ENCODE assay signal across 8 cellular contexts in the genomic region with DNA sequence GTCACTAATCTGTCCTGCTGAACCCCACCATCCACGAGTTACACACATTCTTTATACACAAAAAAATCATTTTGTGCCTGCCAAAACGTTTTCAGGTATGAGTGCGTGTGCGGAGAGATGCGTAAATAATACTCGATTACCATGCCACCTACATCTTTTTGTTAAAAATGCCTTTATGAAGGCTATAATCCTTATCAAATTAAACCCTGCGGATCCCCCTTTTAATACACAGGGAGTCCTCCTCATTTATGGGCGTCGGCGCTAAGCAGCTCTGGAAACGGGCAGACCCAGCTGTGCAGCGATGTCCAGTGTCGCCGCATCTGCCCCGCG.
DNase-seq lines count a peak whose midpoint lies in the region; ATAC-seq lines count a peak whose summit lies in the region.

No MANE protein-coding gene starts in this region.

- peak overlapping the region; percentile 35 for H3K27ac Mint-ChIP-seq in activated T-cell treated with anti-CD3 and anti-CD28 coated beads, Interleukin-2, amount 50 U/mL, for 72 hours

- H3K23ac ChIP-seq in mesendoderm (ENCODE audit: low read length), result no peak overlapping the region

- no peak for ATAC-seq in activated T-cell treated with anti-CD3 and anti-CD28 coated beads, Interleukin-2, amount 50 U/mL, for 72 hours (replicated peaks in 1 of 2)
- no peak for ATAC-seq in GM21447 (IDR thresholded peaks at IDR 0.05; ENCODE audit: unreplicated experiment)

- H3K4me1 ChIP-seq in adipocyte (ENCODE audit: control insufficient read depth, insufficient read depth, low read length) (peaks cover 25% of the 10 kb centered on the region), mesendoderm (ENCODE audit: control insufficient read depth, low read depth, low read length) (peaks cover 2% of the 10 kb centered on the region)

- no peaks in the 10 kb centered on the region for H3K9me3 ChIP-seq in adipocyte (ENCODE audit: control insufficient read depth, low read length)

- H3K56ac ChIP-seq in mesendoderm (ENCODE audit: low read length), result no peak overlapping the region

- H3K79me2 ChIP-seq in mesendoderm (ENCODE audit: control insufficient read depth, insufficient read depth, low read length), result no peaks in the 10 kb centered on the region

- no peak overlapping the region for H4K5ac ChIP-seq in mesendoderm (ENCODE audit: low read length)

- peak overlapping the region; percentile 82 for H3K4me2 ChIP-seq in mesendoderm (ENCODE audit: low read length)

- H3K4me3 Mint-ChIP-seq in activated T-cell treated with anti-CD3 and anti-CD28 coated beads, Interleukin-2, amount 50 U/mL, for 72 hours, result peak overlapping the region; percentile 91 to 92

- peak overlapping the region; percentile 11 for H3K9ac ChIP-seq in adipocyte (ENCODE audit: low read length)
- no peak overlapping the region for H3K9ac ChIP-seq in mesendoderm (ENCODE audit: low read length)

- no peak for DNase-seq in activated T-cell treated with anti-CD3 and anti-CD28 coated beads, Interleukin-2, amount 50 U/mL, for 72 hours
- DNase-seq in activated T-cell treated with anti-CD3 and anti-CD28 coated beads for 4 hours (no peak), adipocyte (ENCODE audit: low read depth) (no peak), mesendoderm (no peak), substantia nigra (lab: John Stamatoyannopoulos, UW) (peak in 3 of 49 donors; percentile 24 to 45 (median 36)), UCSD-AML1 (lab: John Stamatoyannopoulos, UW; ENCODE audit: unreplicated experiment) (no peak), NCI-H146 treated with DMSO at 0.1 percent for 48 hours (lab: John Stamatoyannopoulos, UW; ENCODE audit: unreplicated experiment) (no peak)

- H3K27me3 Mint-ChIP-seq in activated T-cell treated with anti-CD3 and anti-CD28 coated beads, Interleukin-2, amount 50 U/mL, for 72 hours (ENCODE audit: low read depth), result peaks cover 66% of the 10 kb centered on the region

- no CpG with 5 or more reads among the region's 16 CpGs for WGBS in mesendoderm (ENCODE audit: extremely low coverage, insufficient coverage, low lambda C conversion rate)

- H2AK5ac ChIP-seq in mesendoderm (ENCODE audit: low read length), result no peak overlapping the region

- no peaks in the 10 kb centered on the region for H3K79me1 ChIP-seq in mesendoderm (ENCODE audit: low read length)

- no peak overlapping the region for H2BK5ac ChIP-seq in mesendoderm (ENCODE audit: low read length)

- peaks cover 1 to 2% of the 10 kb centered on the region in 2 donors for H3K36me3 Mint-ChIP-seq in activated T-cell treated with anti-CD3 and anti-CD28 coated beads, Interleukin-2, amount 50 U/mL, for 72 hours (ENCODE audit: insufficient read depth in 2 of 2)

- peaks cover 28% of the 10 kb centered on the region for H3K4me1 Mint-ChIP-seq in activated T-cell treated with anti-CD3 and anti-CD28 coated beads, Interleukin-2, amount 50 U/mL, for 72 hours (ENCODE audit: low read depth)

- H3K36me3 ChIP-seq in adipocyte (ENCODE audit: control insufficient read depth, insufficient read depth, low read length, severe bottlenecking), result no peaks in the 10 kb centered on the region
- no peaks in the 10 kb centered on the region for H3K36me3 ChIP-seq in mesendoderm (ENCODE audit: control insufficient read depth, insufficient read depth, low read length)

- no peak overlapping the region for H3K27ac ChIP-seq in mesendoderm (ENCODE audit: low read depth, low read length)
- H3K27ac ChIP-seq in substantia nigra (ENCODE audit: low read depth, low read length, poor library complexity, severe bottlenecking), result peak overlapping the region; percentile 14

- no peak overlapping the region for H3K4ac ChIP-seq in mesendoderm (ENCODE audit: low read depth, low read length)

- H3K9me3 Mint-ChIP-seq in activated T-cell treated with anti-CD3 and anti-CD28 coated beads, Interleukin-2, amount 50 U/mL, for 72 hours, result no peaks in the 10 kb centered on the region

- H3K27me3 ChIP-seq in adipocyte (replicated peaks; ENCODE audit: control insufficient read depth, insufficient read depth, low read length), result peaks cover 24% of the 10 kb centered on the region
- H3K27me3 ChIP-seq in mesendoderm (ENCODE audit: insufficient read depth, low read length, poor library complexity), result peaks cover 39% of the 10 kb centered on the region

- no peak overlapping the region for H2BK15ac ChIP-seq in mesendoderm (replicated peaks; ENCODE audit: low read depth)

- peak overlapping the region; percentile 74 for H3K4me3 ChIP-seq in adipocyte (ENCODE audit: low read length)
- H3K4me3 ChIP-seq in mesendoderm (ENCODE audit: low read length), result no peak overlapping the region

- H2BK120ac ChIP-seq in mesendoderm (ENCODE audit: low read depth, low read length), result no peak overlapping the region

- no peak overlapping the region for H4K8ac ChIP-seq in mesendoderm (ENCODE audit: low read depth, low read length)

- H3K18ac ChIP-seq in mesendoderm (ENCODE audit: low read length), result no peak overlapping the region
